Comparison of ENCODE assay signal across 11 cellular contexts in the genomic region with DNA sequence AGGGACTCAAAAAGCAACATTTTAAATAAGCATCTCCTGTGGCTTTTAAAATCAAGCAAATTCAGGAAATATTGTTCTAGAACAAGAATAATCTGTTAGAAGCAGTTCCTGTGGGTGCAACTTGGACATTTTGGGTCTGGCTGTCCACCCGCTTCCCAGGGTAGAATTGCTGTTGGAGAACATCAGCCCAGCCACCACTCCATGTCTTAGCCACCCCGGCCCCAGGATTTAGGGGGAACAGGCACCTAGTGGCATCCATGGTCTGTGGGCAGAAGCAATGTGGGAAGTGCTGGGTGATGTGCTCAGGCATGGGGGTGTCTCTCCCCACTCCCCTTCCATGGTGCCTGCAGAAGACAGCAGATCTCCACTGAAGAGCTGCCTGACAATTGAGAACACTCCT.
DNase-seq lines count a peak whose midpoint lies in the region; ATAC-seq and TF ChIP-seq lines count a peak whose summit lies in the region.
"Had no signal": no experiment of that assay in that cellular context is flagged by ENCODE, and none has a peak within 500 bp of the region (broad histone marks: within the 10 kb centered on the region; RNA-seq: fewer than 3 reads in every experiment).

No MANE protein-coding gene starts in this region.

- peak; percentile 40 for DNase-seq in activated CD8-positive, alpha-beta memory T cell treated with anti-CD3 and anti-CD28 coated beads, Interleukin-2, amount 50 U/mL, for 48 hours
- no peak for DNase-seq in activated CD8-positive, alpha-beta memory T cell treated with anti-CD3 and anti-CD28 coated beads, Interleukin-2, amount 50 U/mL, for 4 hours
- DNase-seq in RWPE2 (ENCODE audit: low spot score) (peak; percentile 42), left lobe of liver (ENCODE audit: low spot score) (peak; percentile 43), thoracic aorta (ENCODE audit: low spot score) (no peak), GF-D8 (lab: John Stamatoyannopoulos, UW) (no peak), colonic mucosa (no peak), NCI-H1048 (lab: John Stamatoyannopoulos, UW) (no peak)

- H3K27me3 ChIP-seq in RWPE2 (ENCODE audit: insufficient read depth, poor library complexity, severe bottlenecking) = no peaks in the 10 kb centered on the region
- H3K27me3 ChIP-seq in thoracic aorta (replicated peaks; ENCODE audit: insufficient read depth) = no peaks in the 10 kb centered on the region
- H3K27me3 ChIP-seq in colonic mucosa = no peaks in the 10 kb centered on the region
- H3K27me3 ChIP-seq: BLaER1, SJCRH30 had no signal

- ATAC-seq in RWPE2 (ENCODE audit: low read depth) = no peak
- ATAC-seq in left lobe of liver = no peak
- no peak for ATAC-seq in thoracic aorta (ENCODE audit: insufficient number of reproducible peaks, low FRiP score, low read depth)

- no peak overlapping the region for H3K4me3 ChIP-seq in RWPE2 (ENCODE audit: severe bottlenecking)
- no peak overlapping the region for H3K4me3 ChIP-seq in thoracic aorta
- H3K4me3 ChIP-seq in colonic mucosa = no peak overlapping the region
- H3K4me3 ChIP-seq: BLaER1, SJCRH30 had no signal

- TF ChIP-seq CTCF in RWPE2 (IDR thresholded peaks at IDR 0.05; ENCODE audit: poor library complexity, severe bottlenecking) (no peak), thoracic aorta (IDR thresholded peaks at IDR 0.05) (no peak), colonic mucosa (IDR thresholded peaks at IDR 0.05) (no peak)

- H3K27ac ChIP-seq in RWPE2 (ENCODE audit: poor library complexity, severe bottlenecking) (peak overlapping the region; percentile 11), thoracic aorta (peak overlapping the region; percentile 22 to 32), colonic mucosa (no peak overlapping the region)
- H3K27ac ChIP-seq: BLaER1, KMS-11, SJCRH30 had no signal

- H3K36me3 ChIP-seq in RWPE2 (ENCODE audit: low read depth) (no peaks in the 10 kb centered on the region), thoracic aorta (no peaks in the 10 kb centered on the region), colonic mucosa (no peaks in the 10 kb centered on the region)
- H3K36me3 ChIP-seq: BLaER1, SJCRH30 had no signal

- H3K9me3 ChIP-seq in RWPE2 (ENCODE audit: severe bottlenecking) (no peaks in the 10 kb centered on the region), thoracic aorta (peaks cover 4% of the 10 kb centered on the region), colonic mucosa (no peaks in the 10 kb centered on the region)

- peaks cover 17% of the 10 kb centered on the region for H3K4me1 ChIP-seq in RWPE2 (ENCODE audit: insufficient read depth, poor library complexity, severe bottlenecking)
- peaks cover 17 to 24% of the 10 kb centered on the region in 2 donors for H3K4me1 ChIP-seq in thoracic aorta (ENCODE audit: control insufficient read depth in 1 of 2, low read depth in 2 of 2)
- H3K4me1 ChIP-seq in colonic mucosa = peaks cover 15% of the 10 kb centered on the region
- H3K4me1 ChIP-seq: SJCRH30 had no signal

- peak overlapping the region in 1 of 2 donors; percentile 0 for H3K9ac ChIP-seq in colonic mucosa (ENCODE audit: low read depth in 2 of 2, low read length in 2 of 2)
- H3K9ac ChIP-seq: BLaER1, KMS-11 had no signal

- intact Hi-C loops in colonic mucosa (cut with DNase I) = loop anchor here (5.0 to 10.0 kb wide), 2 partner anchors 164 to 287 kb away; a partner anchor contains a TSS

Comparison
In these comparisons a context has a peak if more than half of its experiments do, and no peak if none do; other contexts are left out.
1. DNase-seq: peak in activated CD8-positive, alpha-beta memory T cell treated with anti-CD3 and anti-CD28 coated beads, Interleukin-2, amount 50 U/mL, for 48 hours (single experiment), RWPE2 (single experiment) and left lobe of liver (single experiment); none in activated CD8-positive, alpha-beta memory T cell treated with anti-CD3 and anti-CD28 coated beads, Interleukin-2, amount 50 U/mL, for 4 hours (single experiment), thoracic aorta (single experiment), GF-D8 (single experiment), colonic mucosa (single experiment) and NCI-H1048 (single experiment).